ENCODE assay signal across 9 cellular contexts in genomic region chr11:112795142-112795815, GRCh38.
DNase-seq lines count a peak whose midpoint lies in the region; ATAC-seq, FAIRE-seq and TF ChIP-seq lines count a peak whose summit lies in the region.
"Had no signal": no experiment of that assay in that cellular context is flagged by ENCODE, and none has a peak within 500 bp of the region (broad histone marks: within the 10 kb centered on the region; RNA-seq: fewer than 3 reads in every experiment).

No MANE protein-coding gene starts in this region.

- no peaks in the 10 kb centered on the region for H3K9me2 ChIP-seq in OCI-LY1 (ENCODE audit: low read depth, low read length)

- H3K9me3 ChIP-seq in OCI-LY1 (ENCODE audit: low read length), result no peaks in the 10 kb centered on the region
- H3K9me3 ChIP-seq: SJSA1 had no signal

- H3K36me3 ChIP-seq in H7 (replicated peaks; ENCODE audit: control insufficient read depth, insufficient read depth, low read length) (no peaks in the 10 kb centered on the region), OCI-LY1 (ENCODE audit: insufficient read depth, low read length) (no peaks in the 10 kb centered on the region)
- H3K36me3 ChIP-seq: SJSA1 had no signal

- H3K9ac ChIP-seq in OCI-LY1 (ENCODE audit: low read length), result no peak overlapping the region

- H3K27ac ChIP-seq in OCI-LY1 (ENCODE audit: low read depth, low read length, poor library complexity, severe bottlenecking), result no peak overlapping the region
- peak overlapping the region; percentile 55 for H3K27ac ChIP-seq in caudate nucleus (ENCODE audit: low read depth, low read length)
- H3K27ac ChIP-seq: SJSA1 had no signal

- H3K27me3 ChIP-seq in H7 (ENCODE audit: control insufficient read depth, insufficient read depth, low read length) (no peaks in the 10 kb centered on the region), OCI-LY1 (ENCODE audit: insufficient read depth, low read length) (no peaks in the 10 kb centered on the region)
- H3K27me3 ChIP-seq: SJSA1 had no signal

- TF ChIP-seq CTCF in OCI-LY1 (IDR thresholded peaks at IDR 0.05; ENCODE audit: low read length), result peak; percentile 90

- no peaks in the 10 kb centered on the region for H4K20me1 ChIP-seq in OCI-LY1 (ENCODE audit: insufficient read depth, low read length)

- H3K79me2 ChIP-seq in OCI-LY1 (ENCODE audit: insufficient read depth, low read length), result no peaks in the 10 kb centered on the region

- no peak for FAIRE-seq in frontal cortex (lab: Jason Lieb, UNC)

- ATAC-seq in GM21526 (IDR thresholded peaks at IDR 0.05; ENCODE audit: low FRiP score, unreplicated experiment), result no peak

- H3K4me1 ChIP-seq in OCI-LY1 (ENCODE audit: insufficient read depth, low read length, severe bottlenecking), result no peaks in the 10 kb centered on the region

- H3K4me3 ChIP-seq in H7 (ENCODE audit: insufficient read depth, low read depth, low read length), result no peak overlapping the region
- H3K4me3 ChIP-seq in OCI-LY1 (ENCODE audit: low read depth, low read length, poor library complexity, severe bottlenecking), result no peak overlapping the region
- H3K4me3 ChIP-seq: SJSA1 had no signal

- no peaks in the 10 kb centered on the region for H3F3A ChIP-seq in OCI-LY1 (ENCODE audit: insufficient read depth, low read length)

- DNase-seq in D341Med (ENCODE audit: low spot score) (peak; percentile 76), H7 (peak; percentile 74), caudate nucleus (lab: John Stamatoyannopoulos, UW) (peak in 13 of 61 donors; percentile 9 to 68 (median 35)), myocyte (ENCODE audit: low read depth) (peak; percentile 97), frontal cortex (ENCODE audit: low spot score in 2 of 2) (no peak)
- DNase-seq in stimulated activated naive CD4-positive, alpha-beta T cell treated with Interleukin-2 at 50 U/mL for 16 hours (lab: John Stamatoyannopoulos, UW), result no peak

- no peak overlapping the region for H3K4me2 ChIP-seq in OCI-LY1 (ENCODE audit: low read length)

- H2AFZ ChIP-seq in OCI-LY1 (ENCODE audit: low read length), result no peak overlapping the region

Comparison
In these comparisons a context has a peak if more than half of its experiments do, and no peak if none do; other contexts are left out.
1. DNase-seq: peak in D341Med (single experiment), H7 (single experiment) and myocyte (single experiment); none in stimulated activated naive CD4-positive, alpha-beta T cell treated with Interleukin-2 at 50 U/mL for 16 hours (single experiment) and frontal cortex (0 of 2).